ENCODE assay signal across 9 cellular contexts in the genomic region with DNA sequence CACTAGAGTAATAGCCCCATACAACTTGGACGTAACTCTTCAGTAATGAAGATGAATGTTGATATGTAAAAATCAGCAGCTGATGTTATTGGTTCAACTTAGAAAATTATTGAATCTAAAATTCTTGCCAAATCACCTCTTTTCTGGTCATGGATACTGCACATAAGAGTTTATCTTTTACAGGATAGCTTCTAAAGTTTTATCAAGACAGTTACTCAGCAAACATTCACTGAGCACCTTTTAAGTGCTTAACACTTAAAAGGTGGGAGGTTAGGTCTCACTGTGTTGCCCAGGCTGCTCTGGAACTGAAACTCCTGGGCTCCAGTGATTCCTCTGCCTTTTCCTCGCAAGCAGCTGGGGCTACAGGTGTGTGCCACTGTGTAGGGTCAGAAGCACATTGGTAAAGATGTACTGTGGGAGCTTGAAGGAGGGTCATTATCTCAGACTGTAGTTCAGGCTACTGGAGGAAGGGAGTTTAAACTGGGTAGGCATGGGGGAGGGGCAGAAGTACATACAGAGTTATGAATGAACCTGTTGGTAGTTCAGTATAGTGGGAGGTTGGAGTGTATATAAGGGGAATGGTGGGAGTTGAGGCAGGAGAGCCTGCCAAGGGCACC. TPM values are rescaled to one million over a fixed set of nuclear protein-coding genes. Genes with fewer than 3 reads are reported as not detected.
DNase-seq lines count a peak whose midpoint lies in the region; ATAC-seq and TF ChIP-seq lines count a peak whose summit lies in the region.
"Had no signal": no experiment of that assay in that cellular context is flagged by ENCODE, and none has a peak within 500 bp of the region (broad histone marks: within the 10 kb centered on the region; RNA-seq: fewer than 3 reads in every experiment).

No MANE protein-coding gene starts in this region.

- H3K4me1 ChIP-seq in testis = peaks cover 31% of the 10 kb centered on the region

- no peak for DNase-seq in activated naive CD4-positive, alpha-beta T cell treated with anti-CD3 and anti-CD28 coated beads, Interleukin-2, amount 10 ng/mL, durations not matched to agents 7 days and 5 days
- no peak for DNase-seq in glutamatergic neuron
- peak; percentile 55 for DNase-seq in testis
- DNase-seq in NCI-H524 (lab: John Stamatoyannopoulos, UW) = no peak
- DNase-seq in middle frontal gyrus (ENCODE audit: extremely low spot score, low spot score) = no peak
- DNase-seq: NCI-H1417 treated with DMSO at 0.1 percent for 48 hours had no signal

- CTCF ChIA-PET in activated naive CD4-positive, alpha-beta T cell treated with anti-CD3 and anti-CD28 coated beads, Interleukin-2, amount 10 ng/mL, durations not matched to agents 7 days and 5 days (lab: Charles Lee) = interaction anchor here (1.2 to 1.8 kb wide), 3 partner anchors 8 to 79 kb away, joined by 3 to 5 read pairs (median 4); no protein-coding TSS in a partner anchor

- no peaks in the 10 kb centered on the region for H3K27me3 Mint-ChIP-seq in activated naive CD4-positive, alpha-beta T cell treated with anti-CD3 and anti-CD28 coated beads, Interleukin-2, amount 50 U/mL, for 24 hours
- H3K27me3 Mint-ChIP-seq in activated naive CD4-positive, alpha-beta T cell treated with anti-CD3 and anti-CD28 coated beads, Interleukin-2, amount 10 ng/mL, durations not matched to agents 7 days and 5 days = no peaks in the 10 kb centered on the region
- peaks cover 7% of the 10 kb centered on the region for H3K27me3 Mint-ChIP-seq in glutamatergic neuron (ENCODE audit: unreplicated experiment)

- TF ChIP-seq CTCF in WI38 (IDR thresholded peaks at IDR 0.05; ENCODE audit: low read depth, low read length) = no peak
- TF ChIP-seq CTCF in glutamatergic neuron (IDR thresholded peaks at IDR 0.05; ENCODE audit: partially characterized antibody, unreplicated experiment) = no peak
- TF ChIP-seq CTCF in testis (IDR thresholded peaks at IDR 0.05) = no peak

- peaks cover 2% of the 10 kb centered on the region for H3K36me3 Mint-ChIP-seq in activated naive CD4-positive, alpha-beta T cell treated with anti-CD3 and anti-CD28 coated beads, Interleukin-2, amount 50 U/mL, for 24 hours
- peaks cover 9% of the 10 kb centered on the region for H3K36me3 Mint-ChIP-seq in activated naive CD4-positive, alpha-beta T cell treated with anti-CD3 and anti-CD28 coated beads, Interleukin-2, amount 10 ng/mL, durations not matched to agents 7 days and 5 days
- no peaks in the 10 kb centered on the region for H3K36me3 Mint-ChIP-seq in glutamatergic neuron (ENCODE audit: unreplicated experiment)

- H3K4me3 ChIP-seq in WI38 (ENCODE audit: low read depth, low read length) (peak overlapping the region; percentile 93), testis (peak overlapping the region in 1 of 2 donors; percentile 95)

- H3K36me3 ChIP-seq in testis (ENCODE audit: low read depth, missing control alignments) = no peaks in the 10 kb centered on the region

- H3K27ac Mint-ChIP-seq in activated naive CD4-positive, alpha-beta T cell treated with anti-CD3 and anti-CD28 coated beads, Interleukin-2, amount 50 U/mL, for 24 hours = no peak overlapping the region
- H3K27ac Mint-ChIP-seq in activated naive CD4-positive, alpha-beta T cell treated with anti-CD3 and anti-CD28 coated beads, Interleukin-2, amount 10 ng/mL, durations not matched to agents 7 days and 5 days = no peak overlapping the region
- H3K27ac Mint-ChIP-seq in glutamatergic neuron (ENCODE audit: unreplicated experiment) = no peak overlapping the region

- WGBS in testis, 2 donors = 49 to 66% methylated on average over 2 of the region's 2 CpGs

- peak overlapping the region; percentile 8 for H3K4me3 Mint-ChIP-seq in activated naive CD4-positive, alpha-beta T cell treated with anti-CD3 and anti-CD28 coated beads, Interleukin-2, amount 50 U/mL, for 24 hours
- no peak overlapping the region for H3K4me3 Mint-ChIP-seq in activated naive CD4-positive, alpha-beta T cell treated with anti-CD3 and anti-CD28 coated beads, Interleukin-2, amount 10 ng/mL, durations not matched to agents 7 days and 5 days
- H3K4me3 Mint-ChIP-seq in glutamatergic neuron (ENCODE audit: unreplicated experiment) = peak overlapping the region; percentile 90

- H3K27me3 ChIP-seq in testis = no peaks in the 10 kb centered on the region

- no peak for ATAC-seq in GM18873 (IDR thresholded peaks at IDR 0.05; ENCODE audit: low FRiP score, unreplicated experiment)

- no peaks in the 10 kb centered on the region for H3K9me3 ChIP-seq in testis

- H3K9me3 Mint-ChIP-seq in activated naive CD4-positive, alpha-beta T cell treated with anti-CD3 and anti-CD28 coated beads, Interleukin-2, amount 50 U/mL, for 24 hours = no peaks in the 10 kb centered on the region
- H3K9me3 Mint-ChIP-seq in activated naive CD4-positive, alpha-beta T cell treated with anti-CD3 and anti-CD28 coated beads, Interleukin-2, amount 10 ng/mL, durations not matched to agents 7 days and 5 days = no peaks in the 10 kb centered on the region
- H3K9me3 Mint-ChIP-seq in glutamatergic neuron (ENCODE audit: unreplicated experiment) = peaks cover 3% of the 10 kb centered on the region

- TF ChIP-seq POLR2A in testis (IDR thresholded peaks at IDR 0.05) = no peak

- peak overlapping the region; percentile 40 to 92 for H3K27ac ChIP-seq in testis

- intact Hi-C loops in testis (cut with DNase I; ENCODE audit: low total_unique reads) = loop anchor here (5.0 kb wide), 1 partner anchor 78 kb away; no protein-coding TSS in a partner anchor

- H3K4me1 Mint-ChIP-seq in activated naive CD4-positive, alpha-beta T cell treated with anti-CD3 and anti-CD28 coated beads, Interleukin-2, amount 50 U/mL, for 24 hours = peaks cover 57% of the 10 kb centered on the region
- peaks cover 51% of the 10 kb centered on the region for H3K4me1 Mint-ChIP-seq in activated naive CD4-positive, alpha-beta T cell treated with anti-CD3 and anti-CD28 coated beads, Interleukin-2, amount 10 ng/mL, durations not matched to agents 7 days and 5 days
- H3K4me1 Mint-ChIP-seq in glutamatergic neuron (ENCODE audit: low read depth, unreplicated experiment) = peaks cover 40% of the 10 kb centered on the region

RNA-seq across cellular contexts. Expression of gene MPZL1, which starts 2.0 kb away (rescaled TPM):
- total RNA-seq in glutamatergic neuron (ENCODE audit: unreplicated experiment) (149 TPM), testis (100 to 1,000 TPM; 154 to 160 TPM)
- 148 TPM for polyA plus RNA-seq in testis (ENCODE audit: insufficient read depth, low read depth, low replicate concordance)
